ENCODE assay signal across 16 cellular contexts in the genomic region with DNA sequence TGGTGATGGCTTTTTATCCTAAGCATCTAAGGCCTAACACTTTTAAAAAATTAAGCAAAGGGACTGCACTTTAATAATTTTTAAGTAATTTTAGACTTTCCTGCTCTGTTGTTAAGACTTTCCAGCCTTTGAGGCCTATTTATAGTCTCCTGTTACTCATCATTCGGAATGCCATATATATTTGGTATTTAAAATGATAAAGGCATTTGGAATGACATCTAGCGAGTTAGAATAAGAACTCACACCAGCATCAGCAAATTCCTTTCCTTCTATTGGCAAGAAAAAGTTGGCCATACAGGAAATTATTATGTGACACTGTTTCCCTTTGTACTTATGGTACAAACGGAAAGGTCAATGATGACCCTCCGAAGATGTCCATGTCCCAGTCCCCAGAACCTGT.
A peak's percentile ranks its signal among the peaks of the same experiment; 100 is the strongest.
DNase-seq lines count a peak whose midpoint lies in the region; ATAC-seq and TF ChIP-seq lines count a peak whose summit lies in the region.
"Had no signal": no experiment of that assay in that cellular context is flagged by ENCODE, and none has a peak within 500 bp of the region (broad histone marks: within the 10 kb centered on the region; RNA-seq: fewer than 3 reads in every experiment).

No MANE protein-coding gene starts in this region.

- H3K79me1 ChIP-seq in IMR-90 (ENCODE audit: low read depth in 1 of 2, low read length in 2 of 2): peaks cover 0 to 6% of the 10 kb centered on the region in 2 experiments; a peak in 1 of 4 replicates

- H2BK120ac ChIP-seq in IMR-90 (ENCODE audit: low read depth, low read length): peak overlapping the region; percentile 99

- no peak for TF ChIP-seq POLR2A in IMR-90 (IDR thresholded peaks at IDR 0.05; ENCODE audit: low read depth, low read length)

- peak overlapping the region; percentile 72 for H3K56ac ChIP-seq in IMR-90 (ENCODE audit: extremely low read depth, insufficient read depth, low read length)

- peak overlapping the region; percentile 47 for H4K5ac ChIP-seq in IMR-90 (ENCODE audit: low read depth, low read length)

- H3K4me3 ChIP-seq in AG04450 (ENCODE audit: low read depth, low read length) (no peak overlapping the region), IMR-90 (ENCODE audit: insufficient read depth, low read depth, low read length) (no peak overlapping the region), choroid plexus epithelial cell (ENCODE audit: low read depth, low read length) (no peak overlapping the region), mesodermal cell (ENCODE audit: extremely low read depth, insufficient read depth, low read length, poor library complexity, severe bottlenecking) (no peak overlapping the region)
- H3K4me3 ChIP-seq: skin epidermis had no signal

- no CpG with 5 or more reads among the region's 4 CpGs for WGBS in IMR-90 (ENCODE audit: extremely low coverage in 2 of 2, insufficient read length in 1 of 2), 2 experiments
- no CpG with 5 or more reads among the region's 4 CpGs for WGBS in mesodermal cell (ENCODE audit: insufficient coverage in 2 of 2), 2 experiments

- peak overlapping the region; percentile 88 for H3K18ac ChIP-seq in IMR-90 (ENCODE audit: low read depth, low read length)

- POLR2A ChIA-PET in AG04450 (lab: Yijun Ruan, JAX) (no interaction called here), IMR-90 (lab: Charles Lee; ENCODE audit: unreplicated experiment) (no interaction called here)

- H4K91ac ChIP-seq in IMR-90 (ENCODE audit: insufficient read depth, low read depth, low read length): peak overlapping the region; percentile 96

- H2BK20ac ChIP-seq in IMR-90 (ENCODE audit: low read depth, low read length): peak overlapping the region; percentile 97

- H3K4me1 ChIP-seq in IMR-90 (ENCODE audit: control insufficient read depth, insufficient read depth, low read length) (peaks cover 18% of the 10 kb centered on the region), mesodermal cell (ENCODE audit: control insufficient read depth, insufficient read depth, low read length, poor library complexity, severe bottlenecking) (peaks cover 15% of the 10 kb centered on the region)

- peak overlapping the region; percentile 84 to 90 for H4K8ac ChIP-seq in IMR-90 (ENCODE audit: low read depth in 2 of 2, low read length in 2 of 2)

- peak overlapping the region; percentile 96 for H2AK5ac ChIP-seq in IMR-90 (ENCODE audit: low read depth, low read length)

- H2AK9ac ChIP-seq in IMR-90 (replicated peaks; ENCODE audit: low read depth, low read length, poor library complexity): peak overlapping the region; percentile 60

- dilution Hi-C loops in IMR-90 (cut with HindIII; ENCODE audit: low sequenced_read_pairs, unreplicated experiment): no loop called here

- H3K27me3 ChIP-seq in AG04450 (ENCODE audit: control insufficient read depth, insufficient read depth, low read length): no peaks in the 10 kb centered on the region
- H3K27me3 ChIP-seq in IMR-90 (ENCODE audit: control insufficient read depth, insufficient read depth, low read length): no peaks in the 10 kb centered on the region
- H3K27me3 ChIP-seq: esophagus squamous epithelium had no signal

- H3K4me2 ChIP-seq in IMR-90 (ENCODE audit: low read depth, low read length): peak overlapping the region; percentile 61; the same call in 1 of the 2 replicates

- H3K9me3 ChIP-seq in AG04450 (ENCODE audit: control insufficient read depth, insufficient read depth, low read length) (peaks cover 8% of the 10 kb centered on the region; the same call in 1 of the 2 replicates), IMR-90 (ENCODE audit: control insufficient read depth, insufficient read depth, low read length) (peaks cover 2% of the 10 kb centered on the region; the same call in 1 of the 2 replicates), mesodermal cell (ENCODE audit: control insufficient read depth, low read length) (no peaks in the 10 kb centered on the region)
- H3K9me3 ChIP-seq: esophagus squamous epithelium had no signal

- in situ Hi-C loops in IMR-90 (cut with MboI; ENCODE audit: low sequenced_read_pairs): no loop called here

- TF ChIP-seq RAD21 in IMR-90 (IDR thresholded peaks at IDR 0.05; ENCODE audit: low read length): no peak

- BruUV-seq in IMR-90 (replicated peaks; lab: Mats Ljungman, UMichigan): no TSS peak

- H4K20me1 ChIP-seq in IMR-90 (ENCODE audit: insufficient read depth, low read length): no peaks in the 10 kb centered on the region

- H3K9ac ChIP-seq in IMR-90 (ENCODE audit: low read depth, low read length): no peak overlapping the region

- peaks cover 20% of the 10 kb centered on the region for H3K9me1 ChIP-seq in IMR-90 (ENCODE audit: insufficient read depth, low read length)

- peak overlapping the region; percentile 96 for H2BK5ac ChIP-seq in IMR-90 (ENCODE audit: low read depth, low read length, poor library complexity, severe bottlenecking)

- peak; percentile 51 for DNase-seq in AG04450 (ENCODE audit: low read depth, low spot score)
- DNase-seq in IMR-90: peak; percentile 91
- peak; percentile 85 for DNase-seq in choroid plexus epithelial cell (ENCODE audit: low read depth)
- no peak for DNase-seq in activated gamma-delta T cell (lab: John Stamatoyannopoulos, UW)
- no peak for DNase-seq in hippocampal formation (lab: John Stamatoyannopoulos, UW)
- DNase-seq in hypothalamus (lab: John Stamatoyannopoulos, UW): no peak
- DNase-seq in NCI-H526 treated with DMSO at 0.1 percent for 48 hours (lab: John Stamatoyannopoulos, UW): no peak
- DNase-seq: activated CD4-positive, alpha-beta T cell treated with anti-CD3 and anti-CD28 coated beads, Interleukin-2, amount 50 U/mL, for 4 hours; activated effector memory CD4-positive, alpha-beta T cell treated with anti-CD3 and anti-CD28 coated beads, Interleukin-2, amount 50 U/mL, for 16 hours; DMS53; esophagus squamous epithelium; GOT3; left cardiac atrium; OCI-M1 had no signal

- CTCF ChIA-PET in AG04450 (lab: Charles Lee) (no interaction called here), IMR-90 (lab: Yijun Ruan, JAX) (no interaction called here)

- H3K27ac ChIP-seq in AG04450 (ENCODE audit: low read depth, low read length) (peak overlapping the region; percentile 80), IMR-90 (ENCODE audit: insufficient read depth, low read length) (peak overlapping the region; percentile 75), mesodermal cell (ENCODE audit: low read depth, low read length, severe bottlenecking) (peak overlapping the region; percentile 80)

- H2AFZ ChIP-seq in IMR-90 (replicated peaks; ENCODE audit: low read length, poor library complexity): no peak overlapping the region

- peak overlapping the region; percentile 61; the same call in 1 of the 2 replicates for H3K23ac ChIP-seq in IMR-90 (ENCODE audit: low read depth, low read length)

- peak overlapping the region; percentile 98 for H2BK15ac ChIP-seq in IMR-90 (ENCODE audit: low read depth, low read length)

- H3K36me3 ChIP-seq in IMR-90 (ENCODE audit: control insufficient read depth, insufficient read depth, low read length) (no peaks in the 10 kb centered on the region), mesodermal cell (ENCODE audit: control insufficient read depth, insufficient read depth, low read length) (no peaks in the 10 kb centered on the region)
- H3K36me3 ChIP-seq: esophagus squamous epithelium had no signal

- ATAC-seq in IMR-90 (ENCODE audit: low read depth): peak; percentile 65
- ATAC-seq: left cardiac atrium had no signal

- intact Hi-C loops in IMR-90 (cut with micrococcal nuclease): no loop called here

- peak overlapping the region; percentile 98 for H3K4ac ChIP-seq in IMR-90 (ENCODE audit: low read depth, low read length)

- TF ChIP-seq CTCF in AG04450 (IDR thresholded peaks at IDR 0.05; ENCODE audit: low read depth, low read length): no peak
- no peak for TF ChIP-seq CTCF in IMR-90 (conservative IDR thresholded peaks at IDR 0.05; ENCODE audit: low read depth, low read length)
- no peak for TF ChIP-seq CTCF in choroid plexus epithelial cell (conservative IDR thresholded peaks at IDR 0.05; ENCODE audit: low read depth, low read length)

- H3K14ac ChIP-seq in IMR-90 (replicated peaks; ENCODE audit: low read depth, low read length): peak overlapping the region; percentile 83

TF ChIP-seq in IMR-90, 13 proteins besides CTCF, POLR2A, EP300 and RAD21:
- TF ChIP-seq, protein P1, sequence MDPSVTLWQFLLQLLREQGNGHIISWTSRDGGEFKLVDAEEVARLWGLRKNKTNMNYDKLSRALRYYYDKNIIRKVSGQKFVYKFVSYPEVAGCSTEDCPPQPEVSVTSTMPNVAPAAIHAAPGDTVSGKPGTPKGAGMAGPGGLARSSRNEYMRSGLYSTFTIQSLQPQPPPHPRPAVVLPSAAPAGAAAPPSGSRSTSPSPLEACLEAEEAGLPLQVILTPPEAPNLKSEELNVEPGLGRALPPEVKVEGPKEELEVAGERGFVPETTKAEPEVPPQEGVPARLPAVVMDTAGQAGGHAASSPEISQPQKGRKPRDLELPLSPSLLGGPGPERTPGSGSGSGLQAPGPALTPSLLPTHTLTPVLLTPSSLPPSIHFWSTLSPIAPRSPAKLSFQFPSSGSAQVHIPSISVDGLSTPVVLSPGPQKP (IDR thresholded peaks at IDR 0.05; ENCODE audit: borderline replicate concordance, low read depth, low read length): no peak
- TF ChIP-seq FOS (IDR thresholded peaks at IDR 0.05; ENCODE audit: low read depth, low read length): 0 out of 2 replicates have a peak, but pooled peaks have one; percentile 37
- TF ChIP-seq SMC3 (IDR thresholded peaks at IDR 0.05; ENCODE audit: low read depth, low read length): no peak
- TF ChIP-seq MAFK (IDR thresholded peaks at IDR 0.05; ENCODE audit: low read depth, low read length): peak; percentile 91
- no peak for TF ChIP-seq CEBPB (IDR thresholded peaks at IDR 0.05; ENCODE audit: low read depth, low read length)
- no peak for TF ChIP-seq MXI1 (IDR thresholded peaks at IDR 0.05; ENCODE audit: borderline replicate concordance, low read depth, low read length)
- no peak for TF ChIP-seq RFX5 (IDR thresholded peaks at IDR 0.05; ENCODE audit: low read depth, low read length)
- no peak for TF ChIP-seq CHD1 (IDR thresholded peaks at IDR 0.05; ENCODE audit: low read depth, low read length)
- peak; percentile 36; the same call in 1 of the 2 replicates for TF ChIP-seq NFE2L2 (IDR thresholded peaks at IDR 0.05; ENCODE audit: low read depth, low read length)
- no peak for TF ChIP-seq BHLHE40 (IDR thresholded peaks at IDR 0.05; ENCODE audit: low read depth, low read length)
- TF ChIP-seq RCOR1 (IDR thresholded peaks at IDR 0.05; ENCODE audit: insufficient replicate concordance, low read length): no peak
TF ChIP-seq in IMR-90: peak in this region for 3.

Comparison
In these comparisons a context has a peak if more than half of its experiments do, and no peak if none do; other contexts are left out.
1. DNase-seq: peak in AG04450 (single experiment), IMR-90 (single experiment) and choroid plexus epithelial cell (single experiment); none in activated gamma-delta T cell (single experiment), hippocampal formation (0 of 2), hypothalamus (0 of 51) and NCI-H526 treated with DMSO at 0.1 percent for 48 hours (single experiment).
2. Peak in every context shown above with its lines, with median percentiles within 50 percentile points of each other: H3K27ac ChIP-seq.